Comparison of ENCODE assay signal across 1 cellular context in genomic region chr17:3048727-3049471, GRCh38.
TF ChIP-seq lines count a peak whose summit lies in the region.

No MANE protein-coding gene starts in this region.

TF ChIP-seq in HepG2, 621 proteins besides CTCF, POLR2A, EP300 and RAD21 (continued from another document and continues in another):
- TF ChIP-seq, protein P1, sequence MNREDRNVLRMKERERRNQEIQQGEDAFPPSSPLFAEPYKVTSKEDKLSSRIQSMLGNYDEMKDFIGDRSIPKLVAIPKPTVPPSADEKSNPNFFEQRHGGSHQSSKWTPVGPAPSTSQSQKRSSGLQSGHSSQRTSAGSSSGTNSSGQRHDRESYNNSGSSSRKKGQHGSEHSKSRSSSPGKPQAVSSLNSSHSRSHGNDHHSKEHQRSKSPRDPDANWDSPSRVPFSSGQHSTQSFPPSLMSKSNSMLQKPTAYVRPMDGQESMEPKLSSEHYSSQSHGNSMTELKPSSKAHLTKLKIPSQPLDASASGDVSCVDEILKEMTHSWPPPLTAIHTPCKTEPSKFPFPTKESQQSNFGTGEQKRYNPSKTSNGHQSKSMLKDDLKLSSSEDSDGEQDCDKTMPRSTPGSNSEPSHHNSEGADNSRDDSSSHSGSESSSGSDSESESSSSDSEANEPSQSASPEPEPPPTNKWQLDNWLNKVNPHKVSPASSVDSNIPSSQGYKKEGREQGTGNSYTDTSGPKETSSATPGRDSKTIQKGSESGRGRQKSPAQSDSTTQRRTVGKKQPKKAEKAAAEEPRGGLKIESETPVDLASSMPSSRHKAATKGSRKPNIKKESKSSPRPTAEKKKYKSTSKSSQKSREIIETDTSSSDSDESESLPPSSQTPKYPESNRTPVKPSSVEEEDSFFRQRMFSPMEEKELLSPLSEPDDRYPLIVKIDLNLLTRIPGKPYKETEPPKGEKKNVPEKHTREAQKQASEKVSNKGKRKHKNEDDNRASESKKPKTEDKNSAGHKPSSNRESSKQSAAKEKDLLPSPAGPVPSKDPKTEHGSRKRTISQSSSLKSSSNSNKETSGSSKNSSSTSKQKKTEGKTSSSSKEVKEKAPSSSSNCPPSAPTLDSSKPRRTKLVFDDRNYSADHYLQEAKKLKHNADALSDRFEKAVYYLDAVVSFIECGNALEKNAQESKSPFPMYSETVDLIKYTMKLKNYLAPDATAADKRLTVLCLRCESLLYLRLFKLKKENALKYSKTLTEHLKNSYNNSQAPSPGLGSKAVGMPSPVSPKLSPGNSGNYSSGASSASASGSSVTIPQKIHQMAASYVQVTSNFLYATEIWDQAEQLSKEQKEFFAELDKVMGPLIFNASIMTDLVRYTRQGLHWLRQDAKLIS (CRISPR knock-in tag; IDR thresholded peaks at IDR 0.05): no peak
- peak; percentile 50; the same call in 1 of the 2 replicates for TF ChIP-seq ZGPAT (CRISPR knock-in tag; IDR thresholded peaks at IDR 0.05)
- TF ChIP-seq ZNF263 (CRISPR knock-in tag; IDR thresholded peaks at IDR 0.05): no peak
- TF ChIP-seq EHMT2 (IDR thresholded peaks at IDR 0.05; ENCODE audit: borderline replicate concordance, low read depth, low read length): peak; percentile 27; the same call in 1 of the 2 replicates
- TF ChIP-seq ZSCAN9 (CRISPR knock-in tag; IDR thresholded peaks at IDR 0.05; ENCODE audit: borderline replicate concordance): no peak
- TF ChIP-seq ZFP37 (CRISPR knock-in tag; IDR thresholded peaks at IDR 0.05; ENCODE audit: borderline replicate concordance): no peak
- TF ChIP-seq NR1H2 (CRISPR knock-in tag; IDR thresholded peaks at IDR 0.05; ENCODE audit: borderline replicate concordance, low read depth): no peak
- TF ChIP-seq, protein P2, sequence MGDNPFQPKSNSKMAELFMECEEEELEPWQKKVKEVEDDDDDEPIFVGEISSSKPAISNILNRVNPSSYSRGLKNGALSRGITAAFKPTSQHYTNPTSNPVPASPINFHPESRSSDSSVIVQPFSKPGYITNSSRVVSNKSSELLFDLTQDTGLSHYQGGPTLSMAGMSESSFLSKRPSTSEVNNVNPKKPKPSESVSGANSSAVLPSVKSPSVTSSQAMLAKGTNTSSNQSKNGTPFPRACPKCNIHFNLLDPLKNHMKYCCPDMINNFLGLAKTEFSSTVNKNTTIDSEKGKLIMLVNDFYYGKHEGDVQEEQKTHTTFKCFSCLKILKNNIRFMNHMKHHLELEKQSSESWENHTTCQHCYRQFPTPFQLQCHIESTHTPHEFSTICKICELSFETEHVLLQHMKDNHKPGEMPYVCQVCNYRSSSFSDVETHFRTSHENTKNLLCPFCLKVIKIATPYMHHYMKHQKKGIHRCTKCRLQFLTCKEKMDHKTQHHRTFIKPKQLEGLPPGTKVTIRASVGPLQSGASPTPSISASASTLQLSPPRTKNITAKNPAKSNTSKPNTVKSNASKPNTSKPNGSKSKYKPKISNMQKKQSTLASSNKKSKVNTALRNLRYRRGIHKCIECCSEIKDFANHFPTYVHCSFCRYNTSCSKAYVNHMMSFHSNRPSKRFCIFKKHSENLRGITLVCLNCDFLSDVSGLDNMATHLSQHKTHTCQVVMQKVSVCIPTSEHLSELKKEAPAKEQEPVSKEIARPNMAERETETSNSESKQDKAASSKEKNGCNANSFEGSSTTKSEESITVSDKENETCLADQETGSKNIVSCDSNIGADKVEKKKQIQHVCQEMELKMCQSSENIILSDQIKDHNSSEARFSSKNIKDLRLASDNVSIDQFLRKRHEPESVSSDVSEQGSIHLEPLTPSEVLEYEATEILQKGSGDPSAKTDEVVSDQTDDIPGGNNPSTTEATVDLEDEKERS (CRISPR knock-in tag; IDR thresholded peaks at IDR 0.05): 0 out of 2 replicates have a peak, but pooled peaks have one; percentile 37
- TF ChIP-seq ZNF780A (CRISPR knock-in tag; IDR thresholded peaks at IDR 0.05): no peak
- TF ChIP-seq SNAPC2 (CRISPR knock-in tag; IDR thresholded peaks at IDR 0.05): no peak
- TF ChIP-seq ZNF530 (CRISPR knock-in tag; IDR thresholded peaks at IDR 0.05; ENCODE audit: low read depth): no peak
- peak; percentile 77; the same call in 1 of the 2 replicates for TF ChIP-seq YEATS2 (CRISPR knock-in tag; IDR thresholded peaks at IDR 0.05; ENCODE audit: borderline replicate concordance)
- TF ChIP-seq ZSCAN25 (CRISPR knock-in tag; IDR thresholded peaks at IDR 0.05): no peak
- TF ChIP-seq, protein P3, sequence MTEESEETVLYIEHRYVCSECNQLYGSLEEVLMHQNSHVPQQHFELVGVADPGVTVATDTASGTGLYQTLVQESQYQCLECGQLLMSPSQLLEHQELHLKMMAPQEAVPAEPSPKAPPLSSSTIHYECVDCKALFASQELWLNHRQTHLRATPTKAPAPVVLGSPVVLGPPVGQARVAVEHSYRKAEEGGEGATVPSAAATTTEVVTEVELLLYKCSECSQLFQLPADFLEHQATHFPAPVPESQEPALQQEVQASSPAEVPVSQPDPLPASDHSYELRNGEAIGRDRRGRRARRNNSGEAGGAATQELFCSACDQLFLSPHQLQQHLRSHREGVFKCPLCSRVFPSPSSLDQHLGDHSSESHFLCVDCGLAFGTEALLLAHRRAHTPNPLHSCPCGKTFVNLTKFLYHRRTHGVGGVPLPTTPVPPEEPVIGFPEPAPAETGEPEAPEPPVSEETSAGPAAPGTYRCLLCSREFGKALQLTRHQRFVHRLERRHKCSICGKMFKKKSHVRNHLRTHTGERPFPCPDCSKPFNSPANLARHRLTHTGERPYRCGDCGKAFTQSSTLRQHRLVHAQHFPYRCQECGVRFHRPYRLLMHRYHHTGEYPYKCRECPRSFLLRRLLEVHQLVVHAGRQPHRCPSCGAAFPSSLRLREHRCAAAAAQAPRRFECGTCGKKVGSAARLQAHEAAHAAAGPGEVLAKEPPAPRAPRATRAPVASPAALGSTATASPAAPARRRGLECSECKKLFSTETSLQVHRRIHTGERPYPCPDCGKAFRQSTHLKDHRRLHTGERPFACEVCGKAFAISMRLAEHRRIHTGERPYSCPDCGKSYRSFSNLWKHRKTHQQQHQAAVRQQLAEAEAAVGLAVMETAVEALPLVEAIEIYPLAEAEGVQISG (CRISPR knock-in tag; IDR thresholded peaks at IDR 0.05): peak; percentile 77
- no peak for TF ChIP-seq CHCHD3 (CRISPR knock-in tag; IDR thresholded peaks at IDR 0.05)
- TF ChIP-seq, protein P4, sequence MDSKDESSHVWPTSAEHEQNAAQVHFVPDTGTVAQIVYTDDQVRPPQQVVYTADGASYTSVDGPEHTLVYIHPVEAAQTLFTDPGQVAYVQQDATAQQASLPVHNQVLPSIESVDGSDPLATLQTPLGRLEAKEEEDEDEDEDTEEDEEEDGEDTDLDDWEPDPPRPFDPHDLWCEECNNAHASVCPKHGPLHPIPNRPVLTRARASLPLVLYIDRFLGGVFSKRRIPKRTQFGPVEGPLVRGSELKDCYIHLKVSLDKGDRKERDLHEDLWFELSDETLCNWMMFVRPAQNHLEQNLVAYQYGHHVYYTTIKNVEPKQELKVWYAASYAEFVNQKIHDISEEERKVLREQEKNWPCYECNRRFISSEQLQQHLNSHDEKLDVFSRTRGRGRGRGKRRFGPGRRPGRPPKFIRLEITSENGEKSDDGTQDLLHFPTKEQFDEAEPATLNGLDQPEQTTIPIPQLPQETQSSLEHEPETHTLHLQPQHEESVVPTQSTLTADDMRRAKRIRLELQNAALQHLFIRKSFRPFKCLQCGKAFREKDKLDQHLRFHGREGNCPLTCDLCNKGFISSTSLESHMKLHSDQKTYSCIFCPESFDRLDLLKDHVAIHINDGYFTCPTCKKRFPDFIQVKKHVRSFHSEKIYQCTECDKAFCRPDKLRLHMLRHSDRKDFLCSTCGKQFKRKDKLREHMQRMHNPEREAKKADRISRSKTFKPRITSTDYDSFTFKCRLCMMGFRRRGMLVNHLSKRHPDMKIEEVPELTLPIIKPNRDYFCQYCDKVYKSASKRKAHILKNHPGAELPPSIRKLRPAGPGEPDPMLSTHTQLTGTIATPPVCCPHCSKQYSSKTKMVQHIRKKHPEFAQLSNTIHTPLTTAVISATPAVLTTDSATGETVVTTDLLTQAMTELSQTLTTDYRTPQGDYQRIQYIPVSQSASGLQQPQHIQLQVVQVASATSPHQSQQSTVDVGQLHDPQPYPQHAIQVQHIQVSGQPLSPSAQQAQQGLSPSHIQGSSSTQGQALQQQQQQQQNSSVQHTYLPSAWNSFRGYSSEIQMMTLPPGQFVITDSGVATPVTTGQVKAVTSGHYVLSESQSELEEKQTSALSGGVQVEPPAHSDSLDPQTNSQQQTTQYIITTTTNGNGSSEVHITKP (CRISPR knock-in tag; IDR thresholded peaks at IDR 0.05; ENCODE audit: low read depth): no peak
- TF ChIP-seq CENPX (CRISPR knock-in tag; IDR thresholded peaks at IDR 0.05): no peak
- no peak for TF ChIP-seq NFE2L1 (CRISPR knock-in tag; IDR thresholded peaks at IDR 0.05; ENCODE audit: borderline replicate concordance)
- TF ChIP-seq ZNF674 (CRISPR knock-in tag; IDR thresholded peaks at IDR 0.05; ENCODE audit: low read depth): no peak
- TF ChIP-seq PBX2 (CRISPR knock-in tag; IDR thresholded peaks at IDR 0.05): no peak
- no peak for TF ChIP-seq SYNCRIP (IDR thresholded peaks at IDR 0.05; ENCODE audit: insufficient read depth, low read depth, low read length)
- no peak for TF ChIP-seq ZBED4 (CRISPR knock-in tag; IDR thresholded peaks at IDR 0.05; ENCODE audit: borderline replicate concordance)
- no peak for TF ChIP-seq ZNF766 (CRISPR knock-in tag; IDR thresholded peaks at IDR 0.05; ENCODE audit: borderline replicate concordance)
- no peak for TF ChIP-seq SUZ12 (IDR thresholded peaks at IDR 0.05; ENCODE audit: low read depth, low read length)
- TF ChIP-seq ZSCAN21 (CRISPR knock-in tag; IDR thresholded peaks at IDR 0.05; ENCODE audit: borderline replicate concordance): peak; percentile 23; the same call in 1 of the 2 replicates
- TF ChIP-seq TEF (CRISPR knock-in tag; IDR thresholded peaks at IDR 0.05): no peak
- TF ChIP-seq, protein P5, sequence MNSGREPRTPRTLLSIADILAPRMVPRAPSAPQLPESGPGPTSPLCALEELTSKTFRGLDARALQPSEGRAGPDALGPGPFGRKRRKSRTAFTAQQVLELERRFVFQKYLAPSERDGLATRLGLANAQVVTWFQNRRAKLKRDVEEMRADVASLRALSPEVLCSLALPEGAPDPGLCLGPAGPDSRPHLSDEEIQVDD (CRISPR knock-in tag; IDR thresholded peaks at IDR 0.05; ENCODE audit: borderline replicate concordance): no peak
- no peak for TF ChIP-seq BHLHE40 (IDR thresholded peaks at IDR 0.05; ENCODE audit: low read length)
- no peak for TF ChIP-seq PITX1 (CRISPR knock-in tag; IDR thresholded peaks at IDR 0.05)
